ENCODE assay signal across 17 cellular contexts in genomic region chr4:3406021-3406420, GRCh38. TPM values are rescaled to one million over a fixed set of nuclear protein-coding genes. Genes with fewer than 3 reads are reported as not detected.
"Had no signal": no experiment of that assay in that cellular context is flagged by ENCODE, and none has a peak within 500 bp of the region (broad histone marks: within the 10 kb centered on the region; RNA-seq: fewer than 3 reads in every experiment).

No MANE protein-coding gene starts in this region.

- H2AFZ ChIP-seq: parathyroid adenoma had no signal

- DNase-seq: anterior cingulate cortex; brain microvascular endothelial cell; effector CD8-positive, alpha-beta T cell; immature natural killer cell; natural killer cell; stimulated activated naive B cell treated with anti-CD40 and anti-IgM and Interleukin-4, amounts not matched to agents 10 μg/mL and 1 μg/mL and 100 μg/mL, for 72 hours; T-helper 1 cell; T1000; thyroid gland had no signal

- H3K27me3 Mint-ChIP-seq: central memory CD8-positive, alpha-beta T cell; stimulated activated naive B cell treated with anti-CD40 and anti-IgM and Interleukin-4, amounts not matched to agents 10 μg/mL and 1 μg/mL and 100 μg/mL, for 72 hours had no signal

- H3K27ac Mint-ChIP-seq: dendritic cell treated with granulocyte-macrophage colony-stimulating factor and Interleukin-4, amounts not matched to agents 40 ng/mL and 50 ng/mL, for 4 days; immature natural killer cell; natural killer cell; stimulated activated naive B cell treated with anti-CD40 and anti-IgM and Interleukin-4, amounts not matched to agents 10 μg/mL and 1 μg/mL and 100 μg/mL, for 72 hours had no signal

- H3K9me3 Mint-ChIP-seq: central memory CD8-positive, alpha-beta T cell; immature natural killer cell; natural killer cell had no signal

- H3K4me1 ChIP-seq: parathyroid adenoma, thyroid gland had no signal

- H3K9ac ChIP-seq: parathyroid adenoma had no signal

- H3K9me3 ChIP-seq: esophagus muscularis mucosa, gastroesophageal sphincter, thyroid gland had no signal

- H3K36me3 ChIP-seq: brain microvascular endothelial cell, esophagus muscularis mucosa, gastroesophageal sphincter, heart left ventricle, thyroid gland had no signal

- H3K27me3 ChIP-seq: brain microvascular endothelial cell, esophagus muscularis mucosa, gastroesophageal sphincter, heart left ventricle, thyroid gland had no signal

- H3K27ac ChIP-seq: brain microvascular endothelial cell, esophagus muscularis mucosa, gastroesophageal sphincter, heart left ventricle, parathyroid adenoma, thyroid gland had no signal

- H3K4me3 ChIP-seq: esophagus muscularis mucosa, gastroesophageal sphincter, heart left ventricle, thyroid gland had no signal

- H3K4me3 Mint-ChIP-seq: central memory CD8-positive, alpha-beta T cell; dendritic cell treated with granulocyte-macrophage colony-stimulating factor and Interleukin-4, amounts not matched to agents 40 ng/mL and 50 ng/mL, for 4 days; immature natural killer cell; natural killer cell; stimulated activated naive B cell treated with anti-CD40 and anti-IgM and Interleukin-4, amounts not matched to agents 10 μg/mL and 1 μg/mL and 100 μg/mL, for 72 hours had no signal

- H3K4me1 Mint-ChIP-seq: stimulated activated naive B cell treated with anti-CD40 and anti-IgM and Interleukin-4, amounts not matched to agents 10 μg/mL and 1 μg/mL and 100 μg/mL, for 72 hours had no signal

- ATAC-seq: activated CD4-positive, CD25-positive, alpha-beta regulatory T cell treated with anti-CD3 and anti-CD28 coated beads, Interleukin-2, amount 50 U/mL, for 24 hours; gastroesophageal sphincter; natural killer cell; stimulated activated naive B cell treated with anti-CD40 and anti-IgM and Interleukin-4, amounts not matched to agents 10 μg/mL and 1 μg/mL and 100 μg/mL, for 72 hours had no signal

- H3K36me3 Mint-ChIP-seq: natural killer cell; stimulated activated naive B cell treated with anti-CD40 and anti-IgM and Interleukin-4, amounts not matched to agents 10 μg/mL and 1 μg/mL and 100 μg/mL, for 72 hours had no signal

RNA-seq across cellular contexts. Expression of gene DOK7, which starts 57.1 kb away (rescaled TPM):
- total RNA-seq: endothelial cell of umbilical vein had no signal
